In genomic region chr16:11323551-11324336, GRCh38 we compare ENCODE assay signal across 29 cellular contexts. TPM values are rescaled to one million over a fixed set of nuclear protein-coding genes. Genes with fewer than 3 reads are reported as not detected.
DNase-seq lines count a peak whose midpoint lies in the region; ATAC-seq and TF ChIP-seq lines count a peak whose summit lies in the region.
"Had no signal": no experiment of that assay in that cellular context is flagged by ENCODE, and none has a peak within 500 bp of the region (broad histone marks: within the 10 kb centered on the region; RNA-seq: fewer than 3 reads in every experiment).

No MANE protein-coding gene starts in this region.

- peaks cover 14% of the 10 kb centered on the region for H3K9me1 ChIP-seq in IMR-90 (ENCODE audit: insufficient read depth, low read length)

- 100% methylated on average over 5 of the region's 11 CpGs; no CpG with 5 or more reads in 1 of the 2 experiments for WGBS in IMR-90 (ENCODE audit: extremely low coverage in 2 of 2, insufficient read length in 1 of 2), 2 experiments
- WGBS in endodermal cell (ENCODE audit: insufficient coverage in 1 of 2, insufficient read length in 1 of 2), 2 experiments = 94 to 100% methylated on average over 1 to 11 of the region's 11 CpGs
- no CpG with 5 or more reads among the region's 11 CpGs for WGBS in trophoblast cell (ENCODE audit: extremely low coverage, insufficient coverage, insufficient read length)

- H3K9me3 ChIP-seq in IMR-90 (ENCODE audit: control insufficient read depth, insufficient read depth, low read length) = no peaks in the 10 kb centered on the region
- no peaks in the 10 kb centered on the region for H3K9me3 ChIP-seq in endodermal cell (ENCODE audit: control insufficient read depth, low read length)
- H3K9me3 ChIP-seq in trophoblast cell (ENCODE audit: insufficient read depth, low read depth, low read length) = no peaks in the 10 kb centered on the region
- no peaks in the 10 kb centered on the region for H3K9me3 ChIP-seq in mucosa of descending colon
- H3K9me3 ChIP-seq: MG63 had no signal

- ATAC-seq in IMR-90 (ENCODE audit: low read depth) (no peak), mucosa of descending colon (no peak)
- ATAC-seq: CD8-positive, alpha-beta T cell; GM12878; HCT116; Panc1 had no signal

- peaks cover 64% of the 10 kb centered on the region for H3K4me1 Mint-ChIP-seq in activated naive CD4-positive, alpha-beta T cell treated with anti-CD3 and anti-CD28 coated beads, Interleukin-2, amount 10 ng/mL, durations not matched to agents 7 days and 5 days
- peaks cover 37% of the 10 kb centered on the region for H3K4me1 Mint-ChIP-seq in activated naive CD4-positive, alpha-beta T cell treated with anti-CD3 and anti-CD28 coated beads for 36 hours (ENCODE audit: low read depth)
- peaks cover 12% of the 10 kb centered on the region for H3K4me1 Mint-ChIP-seq in endodermal cell

- H2BK120ac ChIP-seq in IMR-90 (ENCODE audit: low read depth, low read length) = no peak overlapping the region
- H2BK120ac ChIP-seq in trophoblast cell (ENCODE audit: insufficient read depth, low read length, poor library complexity) = no peak overlapping the region

- H3K9ac ChIP-seq in IMR-90 (ENCODE audit: low read depth, low read length) (no peak overlapping the region), endodermal cell (ENCODE audit: extremely low read depth, low read length, poor library complexity, severe bottlenecking) (no peak overlapping the region), trophoblast cell (ENCODE audit: low read length) (no peak overlapping the region)

- H3K9me3 Mint-ChIP-seq in activated naive CD4-positive, alpha-beta T cell treated with anti-CD3 and anti-CD28 coated beads, Interleukin-2, amount 10 ng/mL, durations not matched to agents 7 days and 5 days = peaks cover 8% of the 10 kb centered on the region
- no peaks in the 10 kb centered on the region for H3K9me3 Mint-ChIP-seq in activated naive CD4-positive, alpha-beta T cell treated with anti-CD3 and anti-CD28 coated beads for 36 hours
- peaks cover 6% of the 10 kb centered on the region for H3K9me3 Mint-ChIP-seq in endodermal cell
- H3K9me3 Mint-ChIP-seq: CD8-positive, alpha-beta T cell had no signal

- in situ Hi-C loops in IMR-90 (cut with MboI; ENCODE audit: low sequenced_read_pairs) = no loop called here

- BruUV-seq in IMR-90 (replicated peaks; lab: Mats Ljungman, UMichigan) = no TSS peak

- no peak overlapping the region for H2BK15ac ChIP-seq in IMR-90 (ENCODE audit: low read depth, low read length)

- H4K20me1 ChIP-seq in IMR-90 (ENCODE audit: insufficient read depth, low read length) = no peaks in the 10 kb centered on the region

- no peaks in the 10 kb centered on the region for H3K36me3 ChIP-seq in IMR-90 (ENCODE audit: control insufficient read depth, insufficient read depth, low read length)
- H3K36me3 ChIP-seq in endodermal cell (ENCODE audit: control insufficient read depth, insufficient read depth, low read length) = no peaks in the 10 kb centered on the region
- H3K36me3 ChIP-seq in trophoblast cell (ENCODE audit: control insufficient read depth in 1 of 2, insufficient read depth in 2 of 2, low read length in 2 of 2) = no peaks in the 10 kb centered on the region
- H3K36me3 ChIP-seq in mucosa of descending colon (ENCODE audit: low read depth) = no peaks in the 10 kb centered on the region
- H3K36me3 ChIP-seq: MG63 had no signal

- H3K4ac ChIP-seq in IMR-90 (ENCODE audit: low read depth, low read length) (no peak overlapping the region; the same call in 1 of the 2 replicates), trophoblast cell (ENCODE audit: low read depth, low read length) (no peak overlapping the region)

- POLR2A ChIA-PET in IMR-90 (lab: Charles Lee; ENCODE audit: unreplicated experiment) = no interaction called here

- H4K91ac ChIP-seq in IMR-90 (ENCODE audit: insufficient read depth, low read depth, low read length) (no peak overlapping the region), trophoblast cell (ENCODE audit: low read depth, low read length) (peak overlapping the region; percentile 36)

- no peak for DNase-seq in activated naive CD4-positive, alpha-beta T cell treated with anti-CD3 and anti-CD28 coated beads, Interleukin-2, amount 10 ng/mL, durations not matched to agents 7 days and 5 days
- DNase-seq in activated naive CD4-positive, alpha-beta T cell treated with anti-CD3 and anti-CD28 coated beads for 36 hours = no peak
- DNase-seq in IMR-90 (no peak), endodermal cell (no peak), trophoblast cell (no peak), mucosa of descending colon (no peak), Ammon's horn (ENCODE audit: low spot score) (no peak)
- DNase-seq: CD8-positive, alpha-beta T cell; DMS 273 treated with DMSO at 0.1 percent for 48 hours; DMS79; EL; GDM1; KG1; MG63; NCI-H2029; NCI-H446; NCI-H526; NCI-H82; NK-92 treated with Interleukin-12 subunit alpha and Interleukin-12 subunit beta, amount 100 ng/mL, for 24 hours; SHP77 had no signal

- no peak for TF ChIP-seq RAD21 in IMR-90 (IDR thresholded peaks at IDR 0.05; ENCODE audit: low read length)

- H2AK9ac ChIP-seq in IMR-90 (replicated peaks; ENCODE audit: low read depth, low read length, poor library complexity) = no peak overlapping the region

- no peak overlapping the region for H2AK5ac ChIP-seq in IMR-90 (ENCODE audit: low read depth, low read length)
- H2AK5ac ChIP-seq in trophoblast cell (ENCODE audit: low read length) = peak overlapping the region; percentile 1

- H2AFZ ChIP-seq in IMR-90 (replicated peaks; ENCODE audit: low read length, poor library complexity) (peak overlapping the region; percentile 29), trophoblast cell (ENCODE audit: insufficient read depth, low read length, poor library complexity) (no peak overlapping the region)

- H3K79me1 ChIP-seq in IMR-90 (ENCODE audit: low read depth in 1 of 2, low read length in 2 of 2) (no peaks in the 10 kb centered on the region; a peak in 1 of 4 replicates), trophoblast cell (ENCODE audit: low read length) (peaks cover 19% of the 10 kb centered on the region)

- H3K4me2 ChIP-seq in IMR-90 (ENCODE audit: low read depth, low read length) (no peak overlapping the region), trophoblast cell (ENCODE audit: low read length) (no peak overlapping the region)

- H3K4me1 ChIP-seq in IMR-90 (ENCODE audit: control insufficient read depth, insufficient read depth, low read length) = peaks cover 17% of the 10 kb centered on the region
- H3K4me1 ChIP-seq in endodermal cell (ENCODE audit: control insufficient read depth, insufficient read depth, low read length) = peaks cover 3% of the 10 kb centered on the region
- peaks cover 20 to 27% of the 10 kb centered on the region in 2 experiments for H3K4me1 ChIP-seq in trophoblast cell (ENCODE audit: control insufficient read depth in 1 of 2, insufficient read depth in 2 of 2, low read length in 2 of 2)
- peaks cover 3% of the 10 kb centered on the region for H3K4me1 ChIP-seq in mucosa of descending colon (ENCODE audit: low read depth)

- H4K5ac ChIP-seq in IMR-90 (ENCODE audit: low read depth, low read length) = no peak overlapping the region

- peak overlapping the region; percentile 16 for H2BK12ac ChIP-seq in trophoblast cell (ENCODE audit: low read length)

- intact Hi-C loops in activated naive CD4-positive, alpha-beta T cell treated with anti-CD3 and anti-CD28 coated beads for 36 hours (cut with micrococcal nuclease) = no loop called here
- intact Hi-C loops in IMR-90 (cut with micrococcal nuclease) = no loop called here
- intact Hi-C loops in mucosa of descending colon (cut with DNase I, micrococcal nuclease) = no loop called here

- H3K79me2 ChIP-seq in trophoblast cell (ENCODE audit: control insufficient read depth, insufficient read depth, low read length, poor library complexity) = no peaks in the 10 kb centered on the region

- peak overlapping the region in 1 of 2 experiments; percentile 29; a peak in 1 of 4 replicates for H4K8ac ChIP-seq in IMR-90 (ENCODE audit: low read depth in 2 of 2, low read length in 2 of 2)
- H4K8ac ChIP-seq in trophoblast cell (ENCODE audit: low read depth, low read length) = no peak overlapping the region

- no peaks in the 10 kb centered on the region for H3K27me3 Mint-ChIP-seq in activated naive CD4-positive, alpha-beta T cell treated with anti-CD3 and anti-CD28 coated beads, Interleukin-2, amount 10 ng/mL, durations not matched to agents 7 days and 5 days
- H3K27me3 Mint-ChIP-seq in activated naive CD4-positive, alpha-beta T cell treated with anti-CD3 and anti-CD28 coated beads for 36 hours (ENCODE audit: low read depth) = no peaks in the 10 kb centered on the region
- H3K27me3 Mint-ChIP-seq in endodermal cell (ENCODE audit: insufficient read depth) = no peaks in the 10 kb centered on the region

- H2BK5ac ChIP-seq in IMR-90 (ENCODE audit: low read depth, low read length, poor library complexity, severe bottlenecking) (no peak overlapping the region), trophoblast cell (ENCODE audit: low read depth, low read length, poor library complexity) (no peak overlapping the region)

- peak overlapping the region; percentile 24 for H3K27ac Mint-ChIP-seq in activated naive CD4-positive, alpha-beta T cell treated with anti-CD3 and anti-CD28 coated beads, Interleukin-2, amount 10 ng/mL, durations not matched to agents 7 days and 5 days
- H3K27ac Mint-ChIP-seq in activated naive CD4-positive, alpha-beta T cell treated with anti-CD3 and anti-CD28 coated beads for 36 hours = no peak overlapping the region
- peak overlapping the region; percentile 26 for H3K27ac Mint-ChIP-seq in endodermal cell
- H3K27ac Mint-ChIP-seq: CD8-positive, alpha-beta T cell had no signal

- H3K4me3 ChIP-seq in IMR-90 (ENCODE audit: insufficient read depth, low read depth, low read length) (no peak overlapping the region), endodermal cell (ENCODE audit: low read length) (no peak overlapping the region), trophoblast cell (ENCODE audit: low read depth, low read length) (no peak overlapping the region), mucosa of descending colon (no peak overlapping the region)
- H3K4me3 ChIP-seq: GM12878, MG63 had no signal

- no peak overlapping the region for H4K12ac ChIP-seq in trophoblast cell (ENCODE audit: low read depth, low read length)

- H3K27me3 ChIP-seq in IMR-90 (ENCODE audit: control insufficient read depth, insufficient read depth, low read length) (no peaks in the 10 kb centered on the region), endodermal cell (ENCODE audit: control insufficient read depth, insufficient read depth, low read length, poor library complexity, severe bottlenecking) (no peaks in the 10 kb centered on the region), trophoblast cell (ENCODE audit: insufficient read depth, low read length) (no peaks in the 10 kb centered on the region)
- H3K27me3 ChIP-seq: MG63 had no signal

- H3K14ac ChIP-seq in IMR-90 (replicated peaks; ENCODE audit: low read depth, low read length) (no peak overlapping the region), trophoblast cell (ENCODE audit: low read length) (no peak overlapping the region)

- TF ChIP-seq POLR2A in IMR-90 (IDR thresholded peaks at IDR 0.05; ENCODE audit: low read depth, low read length) = no peak

- H3K36me3 Mint-ChIP-seq in activated naive CD4-positive, alpha-beta T cell treated with anti-CD3 and anti-CD28 coated beads, Interleukin-2, amount 10 ng/mL, durations not matched to agents 7 days and 5 days = peaks cover 13% of the 10 kb centered on the region
- H3K36me3 Mint-ChIP-seq in activated naive CD4-positive, alpha-beta T cell treated with anti-CD3 and anti-CD28 coated beads for 36 hours (ENCODE audit: low read depth) = no peaks in the 10 kb centered on the region
- H3K36me3 Mint-ChIP-seq in endodermal cell (ENCODE audit: low read depth) = no peaks in the 10 kb centered on the region
- H3K36me3 Mint-ChIP-seq: CD8-positive, alpha-beta T cell had no signal

- H3K18ac ChIP-seq in IMR-90 (ENCODE audit: low read depth, low read length) = no peak overlapping the region
- H3K18ac ChIP-seq in trophoblast cell (ENCODE audit: low read length) = no peak overlapping the region

- no peak overlapping the region for H3K27ac ChIP-seq in IMR-90 (ENCODE audit: insufficient read depth, low read length)
- no peak overlapping the region for H3K27ac ChIP-seq in endodermal cell (ENCODE audit: low read depth, low read length)
- no peak overlapping the region for H3K27ac ChIP-seq in trophoblast cell (ENCODE audit: low read depth, low read length)
- H3K27ac ChIP-seq: C4-2B, HL-60, RWPE1 had no signal

- H2BK20ac ChIP-seq in IMR-90 (ENCODE audit: low read depth, low read length) = peak overlapping the region; percentile 60; the same call in 1 of the 2 replicates

- H3K23ac ChIP-seq in IMR-90 (ENCODE audit: low read depth, low read length) = no peak overlapping the region
- H3K23ac ChIP-seq in trophoblast cell (ENCODE audit: low read length) = no peak overlapping the region

- H3K56ac ChIP-seq in IMR-90 (ENCODE audit: extremely low read depth, insufficient read depth, low read length) = no peak overlapping the region

- CTCF ChIA-PET in activated naive CD4-positive, alpha-beta T cell treated with anti-CD3 and anti-CD28 coated beads, Interleukin-2, amount 10 ng/mL, durations not matched to agents 7 days and 5 days (lab: Charles Lee) = interaction anchor here (0.7 kb wide), 1 partner anchor 47 kb away, joined by 3 read pairs; no protein-coding TSS in a partner anchor
- CTCF ChIA-PET in activated naive CD4-positive, alpha-beta T cell treated with anti-CD3 and anti-CD28 coated beads for 36 hours (lab: Charles Lee) = interaction anchor here (0.6 to 1.7 kb wide), 3 partner anchors 33 to 83 kb away, joined by 3 read pairs; no protein-coding TSS in a partner anchor
- CTCF ChIA-PET in IMR-90 (lab: Yijun Ruan, JAX) = no interaction called here

- dilution Hi-C loops in IMR-90 (cut with HindIII; ENCODE audit: low sequenced_read_pairs, unreplicated experiment) = no loop called here

- no peak for TF ChIP-seq CTCF in IMR-90 (conservative IDR thresholded peaks at IDR 0.05; ENCODE audit: low read depth, low read length)
- TF ChIP-seq CTCF in endodermal cell (conservative IDR thresholded peaks at IDR 0.05) = no peak
- no peak for TF ChIP-seq CTCF in mucosa of descending colon (IDR thresholded peaks at IDR 0.05)

- no peak overlapping the region for H3K4me3 Mint-ChIP-seq in activated naive CD4-positive, alpha-beta T cell treated with anti-CD3 and anti-CD28 coated beads, Interleukin-2, amount 10 ng/mL, durations not matched to agents 7 days and 5 days
- no peak overlapping the region for H3K4me3 Mint-ChIP-seq in activated naive CD4-positive, alpha-beta T cell treated with anti-CD3 and anti-CD28 coated beads for 36 hours
- no peak overlapping the region for H3K4me3 Mint-ChIP-seq in endodermal cell
- H3K4me3 Mint-ChIP-seq: CD8-positive, alpha-beta T cell had no signal

RNA-seq across cellular contexts. Expression of gene RMI2, which starts 21.5 kb away (rescaled TPM):
- 10 to 100 TPM; 82.8 to 86.2 TPM for total RNA-seq in activated naive CD4-positive, alpha-beta T cell treated with anti-CD3 and anti-CD28 coated beads for 36 hours
- total RNA-seq in IMR-90 (2012; rRNA removed) (3.2 and 5.8 TPM in 2 replicates), endodermal cell (10 to 100 TPM; 55.2 to 62.3 TPM), mucosa of descending colon (10 to 100 TPM in 1 of 3 donors, 1 to 10 TPM in 2; 2.1 to 12.1 (median 7.0) TPM)
- polyA plus RNA-seq in IMR-90 (2012; rRNA removed) = 4.0 and 5.6 TPM in 2 replicates
- polyA plus RNA-seq in IMR-90 (2012; cell fraction: cytosol; rRNA removed) = 1.7 and 3.8 TPM in 2 replicates
- polyA plus RNA-seq in IMR-90 (2012; cell fraction: nucleus; rRNA removed; ENCODE audit: low replicate concordance) = 1.4 and 3.8 TPM in 2 replicates
- 48.6 TPM for polyA plus RNA-seq in endodermal cell (2013, experiment 1 of 2)
- 43.6 TPM for polyA plus RNA-seq in endodermal cell (2013, experiment 2 of 2)
- 22.5 and 22.8 TPM in 2 replicates for polyA plus RNA-seq in trophoblast cell (2013)

RNA-seq across cellular contexts. Expression of gene PRM1, which starts 42.6 kb away (rescaled TPM):
- not detected for total RNA-seq in activated naive CD4-positive, alpha-beta T cell treated with anti-CD3 and anti-CD28 coated beads for 36 hours
- total RNA-seq in IMR-90 (2012; rRNA removed) (not detected in 2 replicates), endodermal cell (not detected), mucosa of descending colon (not detected)
- polyA plus RNA-seq in IMR-90 (2012; rRNA removed) = not detected in 2 replicates
- not detected in 2 replicates for polyA plus RNA-seq in IMR-90 (2012; cell fraction: cytosol; rRNA removed)
- polyA plus RNA-seq in IMR-90 (2012; cell fraction: nucleus; rRNA removed; ENCODE audit: low replicate concordance) = not detected in 2 replicates
- not detected for polyA plus RNA-seq in endodermal cell (2013, experiment 1 of 2)
- polyA plus RNA-seq in endodermal cell (2013, experiment 2 of 2) = not detected
- polyA plus RNA-seq in trophoblast cell (2013) = not detected in 2 replicates
- total RNA-seq: CD8-positive, alpha-beta T cell; GM12878; H4; SK-MEL-5 had no signal
- polyA plus RNA-seq: AG04450 had no signal

RNA-seq across cellular contexts. Expression of gene PRM2, which starts 47.5 kb away (rescaled TPM):
- not detected for total RNA-seq in activated naive CD4-positive, alpha-beta T cell treated with anti-CD3 and anti-CD28 coated beads for 36 hours
- total RNA-seq in IMR-90 (2012; rRNA removed) (not detected in 2 replicates), endodermal cell (not detected), mucosa of descending colon (not detected)
- polyA plus RNA-seq in IMR-90 (2012; rRNA removed) = not detected in 2 replicates
- polyA plus RNA-seq in IMR-90 (2012; cell fraction: cytosol; rRNA removed) = not detected in 2 replicates
- not detected in 2 replicates for polyA plus RNA-seq in IMR-90 (2012; cell fraction: nucleus; rRNA removed; ENCODE audit: low replicate concordance)
- not detected for polyA plus RNA-seq in endodermal cell (2013, experiment 1 of 2)
- not detected for polyA plus RNA-seq in endodermal cell (2013, experiment 2 of 2)
- not detected in 2 replicates for polyA plus RNA-seq in trophoblast cell (2013)
- total RNA-seq: CD8-positive, alpha-beta T cell; GM12878; H4; SK-MEL-5 had no signal
- polyA plus RNA-seq: AG04450, GM12878 had no signal

RNA-seq across cellular contexts. Expression of gene PRM3, which starts 50.3 kb away (rescaled TPM):
- total RNA-seq in activated naive CD4-positive, alpha-beta T cell treated with anti-CD3 and anti-CD28 coated beads for 36 hours = not detected
- total RNA-seq in IMR-90 (2012; rRNA removed) = not detected in 2 replicates
- not detected in 2 replicates for polyA plus RNA-seq in IMR-90 (2012; rRNA removed)
- polyA plus RNA-seq in IMR-90 (2012; cell fraction: cytosol; rRNA removed) = not detected in 2 replicates
- not detected in 2 replicates for polyA plus RNA-seq in IMR-90 (2012; cell fraction: nucleus; rRNA removed; ENCODE audit: low replicate concordance)
- total RNA-seq in endodermal cell = not detected
- polyA plus RNA-seq in endodermal cell (2013, experiment 1 of 2) = not detected
- polyA plus RNA-seq in endodermal cell (2013, experiment 2 of 2) = not detected
- polyA plus RNA-seq in trophoblast cell (2013) = not detected in 2 replicates
- total RNA-seq in mucosa of descending colon = not detected
- total RNA-seq: CD8-positive, alpha-beta T cell; GM12878; H4; SK-MEL-5 had no signal
- polyA plus RNA-seq: AG04450, GM12878 had no signal

RNA-seq across cellular contexts. Expression of gene TNP2, which starts 54.6 kb away (rescaled TPM):
- not detected for total RNA-seq in activated naive CD4-positive, alpha-beta T cell treated with anti-CD3 and anti-CD28 coated beads for 36 hours
- total RNA-seq in IMR-90 (2012; rRNA removed) (not detected in 2 replicates), endodermal cell (not detected), mucosa of descending colon (not detected)
- not detected in 2 replicates for polyA plus RNA-seq in IMR-90 (2012; rRNA removed)
- not detected in 2 replicates for polyA plus RNA-seq in IMR-90 (2012; cell fraction: cytosol; rRNA removed)
- not detected in 2 replicates for polyA plus RNA-seq in IMR-90 (2012; cell fraction: nucleus; rRNA removed; ENCODE audit: low replicate concordance)
- not detected for polyA plus RNA-seq in endodermal cell (2013, experiment 1 of 2)
- not detected for polyA plus RNA-seq in endodermal cell (2013, experiment 2 of 2)
- not detected in 2 replicates for polyA plus RNA-seq in trophoblast cell (2013)
- total RNA-seq: CD8-positive, alpha-beta T cell; GM12878; H4; SK-MEL-5 had no signal
- polyA plus RNA-seq: AG04450, GM12878 had no signal
